ENCODE assay signal across 2 cellular contexts in genomic region chr18:23043803-23044376, GRCh38.
A peak's percentile ranks its signal among the peaks of the same experiment; 100 is the strongest.
TF ChIP-seq lines count a peak whose summit lies in the region.

No MANE protein-coding gene starts in this region.

TF ChIP-seq in HepG2, 621 proteins besides CTCF, POLR2A, EP300 and RAD21:
- TF ChIP-seq ZMYM4 (CRISPR knock-in tag; IDR thresholded peaks at IDR 0.05) = 0 out of 2 replicates have a peak, but pooled peaks have one; percentile 36
- TF ChIP-seq SP4 (CRISPR knock-in tag; IDR thresholded peaks at IDR 0.05) = no peak
- peak; percentile 83 for TF ChIP-seq CHD2 (IDR thresholded peaks at IDR 0.05; ENCODE audit: low read depth, low read length)
- no peak for TF ChIP-seq ZNF598 (CRISPR knock-in tag; IDR thresholded peaks at IDR 0.05; ENCODE audit: borderline replicate concordance)

TF ChIP-seq in K562, 482 proteins besides CTCF, POLR2A, EP300 and RAD21 (continues in another document):
- no peak for TF ChIP-seq ZNF324 (CRISPR knock-in tag; IDR thresholded peaks at IDR 0.05)
- peak; percentile 44 for TF ChIP-seq RBM25 (IDR thresholded peaks at IDR 0.05; ENCODE audit: low read depth, low read length, severe bottlenecking)
- 0 out of 2 replicates have a peak, but pooled peaks have one; percentile 26 for TF ChIP-seq MGA (IDR thresholded peaks at IDR 0.05)
- peak; percentile 34; the same call in 1 of the 2 replicates for TF ChIP-seq CREB3L1 (IDR thresholded peaks at IDR 0.05; ENCODE audit: borderline replicate concordance, low read depth)
- peak; percentile 91 for TF ChIP-seq CHD2 (IDR thresholded peaks at IDR 0.05; ENCODE audit: low read depth, low read length)
- no peak for TF ChIP-seq THAP7 (CRISPR knock-in tag; IDR thresholded peaks at IDR 0.05)
- no peak for TF ChIP-seq ZNF740 (CRISPR knock-in tag; IDR thresholded peaks at IDR 0.05)
- no peak for TF ChIP-seq ZNF740 (tag; IDR thresholded peaks at IDR 0.05)
- no peak for TF ChIP-seq ZNF146 (CRISPR knock-in tag; IDR thresholded peaks at IDR 0.05; ENCODE audit: unreplicated experiment)
- TF ChIP-seq HDAC8 (tag; IDR thresholded peaks at IDR 0.05) = no peak
- peak; percentile 51; the same call in 1 of the 2 replicates for TF ChIP-seq L3MBTL2 (IDR thresholded peaks at IDR 0.05)
- TF ChIP-seq EP400 (IDR thresholded peaks at IDR 0.05) = no peak
- TF ChIP-seq HOMEZ (CRISPR knock-in tag; IDR thresholded peaks at IDR 0.05) = no peak
- no peak for TF ChIP-seq NFIC (IDR thresholded peaks at IDR 0.05)
- TF ChIP-seq CHD4 (IDR thresholded peaks at IDR 0.05; ENCODE audit: insufficient read depth, insufficient replicate concordance, low read depth, low read length, poor library complexity, severe bottlenecking) = no peak
- TF ChIP-seq NCOR1 (IDR thresholded peaks at IDR 0.05) = no peak
- TF ChIP-seq FOXP1 (CRISPR knock-in tag; IDR thresholded peaks at IDR 0.05) = no peak
- no peak for TF ChIP-seq DMBX1 (CRISPR knock-in tag; IDR thresholded peaks at IDR 0.05; ENCODE audit: borderline replicate concordance)
- TF ChIP-seq HNRNPLL (IDR thresholded peaks at IDR 0.05; ENCODE audit: low read depth, low read length, poor library complexity, severe bottlenecking) = no peak
- no peak for TF ChIP-seq ZBTB2 (IDR thresholded peaks at IDR 0.05)
- peak; percentile 65 for TF ChIP-seq PRDM10 (IDR thresholded peaks at IDR 0.05; ENCODE audit: partially characterized antibody)
- peak; percentile 40; the same call in 1 of the 2 replicates for TF ChIP-seq EHMT2 (IDR thresholded peaks at IDR 0.05)
- TF ChIP-seq CC2D1A (IDR thresholded peaks at IDR 0.05) = peak; percentile 44; the same call in 1 of the 2 replicates
- no peak for TF ChIP-seq ZNF3 (CRISPR knock-in tag; IDR thresholded peaks at IDR 0.05)
- no peak for TF ChIP-seq FOXA1 (IDR thresholded peaks at IDR 0.05; ENCODE audit: borderline replicate concordance)
- no peak for TF ChIP-seq BCLAF1 (IDR thresholded peaks at IDR 0.05; ENCODE audit: borderline replicate concordance in 1 of 2, control insufficient read depth in 1 of 2, low read depth in 2 of 2, low read length in 1 of 2)
- TF ChIP-seq SRSF7 (optimal IDR thresholded peaks at IDR 0.05; ENCODE audit: low read depth, low read length) = no peak
- TF ChIP-seq ZNF175 (CRISPR knock-in tag; IDR thresholded peaks at IDR 0.05; ENCODE audit: low read depth) = no peak
- no peak for TF ChIP-seq CEBPG (CRISPR knock-in tag; IDR thresholded peaks at IDR 0.05)
- TF ChIP-seq CEBPG (tag; conservative IDR thresholded peaks at IDR 0.05 in 1 of 2, IDR thresholded peaks at IDR 0.05 in 1 of 2) = no peak
